10 cellular contexts compared by ENCODE assay signal in the genomic region with DNA sequence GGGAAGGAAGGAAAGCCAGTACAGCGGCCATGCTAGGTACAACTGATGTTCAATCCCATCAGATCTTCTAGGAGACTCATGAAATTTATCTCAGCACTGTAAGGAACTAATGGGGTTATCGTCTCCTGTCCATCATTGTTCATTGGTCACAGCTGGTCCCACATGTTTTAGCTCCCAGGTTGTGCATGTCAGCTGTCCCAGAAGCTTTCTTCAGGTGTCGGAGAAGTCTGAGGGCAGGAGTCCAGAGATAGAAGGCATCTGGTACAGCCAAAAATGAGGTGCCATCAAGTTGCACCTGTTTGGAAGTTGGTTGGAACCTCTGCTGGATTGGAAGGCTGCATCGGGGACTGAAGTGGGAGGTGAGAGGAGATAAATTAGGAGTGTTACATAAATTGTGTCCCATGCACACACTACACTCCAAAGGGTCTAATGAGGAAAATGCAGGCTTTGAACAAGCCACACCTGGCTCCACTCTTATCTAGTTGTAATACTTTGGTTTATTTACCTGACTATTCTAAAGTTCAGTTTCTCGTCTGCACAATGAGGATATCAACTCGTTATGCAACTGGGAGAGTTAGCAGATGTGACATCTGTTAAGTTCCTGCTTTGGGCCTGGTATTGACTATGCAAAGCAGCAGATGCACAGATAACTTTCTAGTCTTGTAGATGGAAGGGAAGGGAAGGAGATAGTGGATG.
"Had no signal": no experiment of that assay in that cellular context is flagged by ENCODE, and none has a peak within 500 bp of the region (broad histone marks: within the 10 kb centered on the region; RNA-seq: fewer than 3 reads in every experiment).

No MANE protein-coding gene starts in this region.

- H3K4me1 ChIP-seq: uterus had no signal

- H3K36me3 ChIP-seq: sigmoid colon, stomach, thyroid gland, uterus had no signal

- H3K27me3 ChIP-seq: sigmoid colon, stomach, thyroid gland, uterus had no signal

- H3K27ac ChIP-seq: sigmoid colon, stomach, thyroid gland, uterus had no signal

- H3K4me3 ChIP-seq: sigmoid colon, stomach, thyroid gland, uterus had no signal

- H3K9me3 ChIP-seq: sigmoid colon, stomach, thyroid gland, uterus had no signal

- ATAC-seq: activated CD4-positive, CD25-positive, alpha-beta regulatory T cell treated with anti-CD3 and anti-CD28 coated beads, Interleukin-2, amount 50 U/mL, for 24 hours; natural killer cell treated with Interleukin-12 subunit alpha and Interleukin-12 subunit beta and Interleukin-15 and Interleukin-18, amount 100 ng/mL, for 72 hours had no signal

- DNase-seq: effector memory CD4-positive, alpha-beta T cell; erythroblast; nucleus accumbens; sigmoid colon; stimulated activated CD4-positive, alpha-beta T cell treated with anti-CD3 and anti-CD28 coated beads, Interleukin-12 subunit alpha, Interleukin-12 subunit beta, amount 100 ng/mL, for 4 hours; stomach; thyroid gland; uterus had no signal
